22 cellular contexts compared by ENCODE assay signal in the genomic region with DNA sequence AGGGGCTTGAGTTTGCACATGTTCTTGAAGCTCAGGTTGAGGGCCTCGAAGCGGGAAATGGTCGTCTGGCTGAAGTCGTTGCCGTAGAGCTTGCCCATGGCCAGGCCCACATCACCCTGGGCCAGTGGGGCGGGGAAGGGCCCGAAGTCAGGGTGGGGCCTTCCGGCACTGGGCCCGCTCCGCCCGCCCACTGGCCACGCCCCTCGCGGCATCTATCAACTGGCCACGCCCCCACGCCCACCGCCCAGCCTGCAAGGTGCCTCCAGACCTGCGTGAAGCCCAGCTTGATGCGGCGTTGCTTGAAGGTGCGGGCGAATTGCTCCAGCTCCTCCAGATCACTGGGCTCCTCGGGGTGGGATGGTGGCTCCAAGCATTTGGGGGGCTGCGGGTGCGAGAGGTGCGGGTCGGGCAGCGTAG. TPM values are rescaled to one million over a fixed set of nuclear protein-coding genes. Genes with fewer than 3 reads are reported as not detected.
DNase-seq lines count a peak whose midpoint lies in the region; ATAC-seq and TF ChIP-seq lines count a peak whose summit lies in the region.
"Had no signal": no experiment of that assay in that cellular context is flagged by ENCODE, and none has a peak within 500 bp of the region (broad histone marks: within the 10 kb centered on the region; RNA-seq: fewer than 3 reads in every experiment).

No MANE protein-coding gene starts in this region.

- H3K4me1 ChIP-seq in esophagus muscularis mucosa (peaks cover 11 to 46% (median 42%) of the 10 kb centered on the region in 4 donors), lower lobe of right lung (no peaks in the 10 kb centered on the region), vagina (peaks cover 14% of the 10 kb centered on the region)

- peaks cover 6% of the 10 kb centered on the region for H3K4me1 Mint-ChIP-seq in activated CD4-positive, alpha-beta memory T cell treated with anti-CD3 and anti-CD28 coated beads for 36 hours (ENCODE audit: low read depth)
- peaks cover 8% of the 10 kb centered on the region for H3K4me1 Mint-ChIP-seq in activated CD4-positive, alpha-beta memory T cell treated with anti-CD3 and anti-CD28 coated beads, Interleukin-2, amount 10 ng/mL, durations not matched to agents 7 days and 5 days

- H3K9me3 Mint-ChIP-seq in activated CD4-positive, alpha-beta memory T cell treated with anti-CD3 and anti-CD28 coated beads for 36 hours, result no peaks in the 10 kb centered on the region
- no peaks in the 10 kb centered on the region for H3K9me3 Mint-ChIP-seq in activated CD4-positive, alpha-beta memory T cell treated with anti-CD3 and anti-CD28 coated beads, Interleukin-2, amount 10 ng/mL, durations not matched to agents 7 days and 5 days
- H3K9me3 Mint-ChIP-seq: activated T-cell treated with anti-CD3 and anti-CD28 coated beads, Interleukin-2, amount 50 U/mL, for 4 hours; stimulated activated effector memory CD8-positive, alpha-beta T cell treated with anti-CD3 and anti-CD28 coated beads, Interleukin-12 subunit alpha, Interleukin-12 subunit beta, amount 100 ng/mL, for 72 hours had no signal

- H3K4me3 Mint-ChIP-seq in activated CD4-positive, alpha-beta memory T cell treated with anti-CD3 and anti-CD28 coated beads for 36 hours, result no peak overlapping the region
- no peak overlapping the region for H3K4me3 Mint-ChIP-seq in activated CD4-positive, alpha-beta memory T cell treated with anti-CD3 and anti-CD28 coated beads, Interleukin-2, amount 10 ng/mL, durations not matched to agents 7 days and 5 days
- H3K4me3 Mint-ChIP-seq: activated T-cell treated with anti-CD3 and anti-CD28 coated beads, Interleukin-2, amount 50 U/mL, for 4 hours; B cell; stimulated activated effector memory CD8-positive, alpha-beta T cell treated with anti-CD3 and anti-CD28 coated beads, Interleukin-12 subunit alpha, Interleukin-12 subunit beta, amount 100 ng/mL, for 72 hours had no signal

- WGBS in esophagus muscularis mucosa, result 21% methylated on average over 18 of the region's 28 CpGs

- intact Hi-C loops in activated CD4-positive, alpha-beta memory T cell treated with anti-CD3 and anti-CD28 coated beads for 36 hours (cut with micrococcal nuclease), result no loop called here
- intact Hi-C loops in esophagus muscularis mucosa (cut with DNase I) (no loop called here), lower lobe of right lung (cut with DNase I) (no loop called here), vagina (cut with DNase I) (no loop called here)

- H3K36me3 ChIP-seq in esophagus muscularis mucosa (peaks cover 0 to 8% (median 2%) of the 10 kb centered on the region in 4 donors), lower lobe of right lung (peaks cover 8% of the 10 kb centered on the region), vagina (no peaks in the 10 kb centered on the region)
- H3K36me3 ChIP-seq: neutrophil had no signal

- H3K4me3 ChIP-seq in esophagus muscularis mucosa (peak overlapping the region; percentile 43 to 54 (median 52)), lower lobe of right lung (no peak overlapping the region), vagina (peak overlapping the region; percentile 21 to 39)

- no peak for TF ChIP-seq EP300 in esophagus muscularis mucosa (IDR thresholded peaks at IDR 0.05)

- H3K27ac Mint-ChIP-seq in activated CD4-positive, alpha-beta memory T cell treated with anti-CD3 and anti-CD28 coated beads for 36 hours, result no peak overlapping the region
- H3K27ac Mint-ChIP-seq in activated CD4-positive, alpha-beta memory T cell treated with anti-CD3 and anti-CD28 coated beads, Interleukin-2, amount 10 ng/mL, durations not matched to agents 7 days and 5 days, result no peak overlapping the region
- H3K27ac Mint-ChIP-seq: B cell had no signal

- TF ChIP-seq CTCF in esophagus muscularis mucosa (IDR thresholded peaks at IDR 0.05), result no peak
- no peak for TF ChIP-seq CTCF in lower lobe of right lung (IDR thresholded peaks at IDR 0.05)
- no peak for TF ChIP-seq CTCF in vagina (IDR thresholded peaks at IDR 0.05)

- ATAC-seq in lower lobe of right lung (no peak), GM18517 (IDR thresholded peaks at IDR 0.05; ENCODE audit: unreplicated experiment) (no peak)
- ATAC-seq: activated T-cell treated with anti-CD3 and anti-CD28 coated beads, Interleukin-2, amount 50 U/mL, for 4 hours; right cardiac atrium; stimulated activated effector memory CD8-positive, alpha-beta T cell treated with anti-CD3 and anti-CD28 coated beads, Interleukin-12 subunit alpha, Interleukin-12 subunit beta, amount 100 ng/mL, for 72 hours had no signal

- H3K27ac ChIP-seq in esophagus muscularis mucosa (replicated peaks in 1 of 4), result peak overlapping the region; percentile 39 to 77 (median 66)
- no peak overlapping the region for H3K27ac ChIP-seq in lower lobe of right lung
- no peak overlapping the region for H3K27ac ChIP-seq in vagina
- H3K27ac ChIP-seq: neutrophil had no signal

- no peaks in the 10 kb centered on the region for H3K9me3 ChIP-seq in esophagus muscularis mucosa
- H3K9me3 ChIP-seq in lower lobe of right lung, result no peaks in the 10 kb centered on the region
- H3K9me3 ChIP-seq in vagina, result no peaks in the 10 kb centered on the region
- H3K9me3 ChIP-seq: neutrophil had no signal

- H3K36me3 Mint-ChIP-seq in activated CD4-positive, alpha-beta memory T cell treated with anti-CD3 and anti-CD28 coated beads for 36 hours, result peaks cover 53% of the 10 kb centered on the region
- peaks cover 37% of the 10 kb centered on the region for H3K36me3 Mint-ChIP-seq in activated CD4-positive, alpha-beta memory T cell treated with anti-CD3 and anti-CD28 coated beads, Interleukin-2, amount 10 ng/mL, durations not matched to agents 7 days and 5 days (ENCODE audit: low read depth)

- CTCF ChIA-PET in activated CD4-positive, alpha-beta memory T cell treated with anti-CD3 and anti-CD28 coated beads for 36 hours (lab: Charles Lee), result no interaction called here
- CTCF ChIA-PET in activated CD4-positive, alpha-beta memory T cell treated with anti-CD3 and anti-CD28 coated beads, Interleukin-2, amount 10 ng/mL, durations not matched to agents 7 days and 5 days (lab: Charles Lee), result no interaction called here

- H3K27me3 Mint-ChIP-seq in activated CD4-positive, alpha-beta memory T cell treated with anti-CD3 and anti-CD28 coated beads for 36 hours, result no peaks in the 10 kb centered on the region
- no peaks in the 10 kb centered on the region for H3K27me3 Mint-ChIP-seq in activated CD4-positive, alpha-beta memory T cell treated with anti-CD3 and anti-CD28 coated beads, Interleukin-2, amount 10 ng/mL, durations not matched to agents 7 days and 5 days
- H3K27me3 Mint-ChIP-seq: B cell had no signal

- POLR2A ChIA-PET in activated CD4-positive, alpha-beta memory T cell treated with anti-CD3 and anti-CD28 coated beads for 36 hours (lab: Charles Lee), result no interaction called here
- POLR2A ChIA-PET in activated CD4-positive, alpha-beta memory T cell treated with anti-CD3 and anti-CD28 coated beads, Interleukin-2, amount 10 ng/mL, durations not matched to agents 7 days and 5 days (lab: Charles Lee), result no interaction called here

- H3K27me3 ChIP-seq in esophagus muscularis mucosa (peaks cover 0 to 8% (median 2%) of the 10 kb centered on the region in 4 donors), lower lobe of right lung (ENCODE audit: low read depth) (peaks cover 16% of the 10 kb centered on the region), vagina (no peaks in the 10 kb centered on the region)
- H3K27me3 ChIP-seq: neutrophil had no signal

- peak; percentile 20 for DNase-seq in activated CD4-positive, alpha-beta memory T cell treated with anti-CD3 and anti-CD28 coated beads for 36 hours
- no peak for DNase-seq in activated CD4-positive, alpha-beta memory T cell treated with anti-CD3 and anti-CD28 coated beads, Interleukin-2, amount 10 ng/mL, durations not matched to agents 7 days and 5 days
- DNase-seq in esophagus muscularis mucosa (ENCODE audit: extremely low spot score) (no peak), lower lobe of right lung (peak; percentile 42), vagina (ENCODE audit: extremely low spot score in 2 of 2) (no peak), NCI-H1092 treated with DMSO at 0.1 percent for 48 hours (lab: John Stamatoyannopoulos, UW) (no peak)
- no peak for DNase-seq in activated CD4-positive, CD25-positive, alpha-beta regulatory T cell treated with anti-CD3 and anti-CD28 coated beads, Interleukin-2, amount 50 U/mL, for 72 hours
- DNase-seq: activated naive CD4-positive, alpha-beta T cell treated with anti-CD3 and anti-CD28 coated beads, Interleukin-2, amount 50 U/mL, for 16 hours; activated T-cell treated with anti-CD3 and anti-CD28 coated beads, Interleukin-2, amount 50 U/mL, for 4 hours; aorta; cerebellar nuclear complex; DND-41; effector memory CD4-positive, alpha-beta T cell; NCI-H1092; NCI-H510A treated with DMSO at 0.1 percent for 48 hours; right cardiac atrium; trophoblast cell had no signal

- TF ChIP-seq POLR2A in esophagus muscularis mucosa (IDR thresholded peaks at IDR 0.05; ENCODE audit: low read depth) (no peak), vagina (IDR thresholded peaks at IDR 0.05) (no peak)

RNA-seq across cellular contexts. Expression of a gene that starts 19.9 kb away (rescaled TPM):
- total RNA-seq in activated CD4-positive, alpha-beta memory T cell treated with anti-CD3 and anti-CD28 coated beads for 36 hours, result 10 to 100 TPM; 12.2 to 13.2 TPM
- total RNA-seq in activated CD4-positive, alpha-beta memory T cell treated with anti-CD3 and anti-CD28 coated beads, Interleukin-2, amount 10 ng/mL, durations not matched to agents 7 days and 5 days, result 10 to 100 TPM; 14.3 to 14.5 TPM
- total RNA-seq in esophagus muscularis mucosa (10 to 100 TPM; 15.0 to 28.4 (median 21.7) TPM), lower lobe of right lung (11.8 TPM), vagina (26.5 TPM)

RNA-seq across cellular contexts. Expression of a gene that starts 25.8 kb away (rescaled TPM):
- under 1 TPM; 0.73 to 0.90 TPM for total RNA-seq in activated CD4-positive, alpha-beta memory T cell treated with anti-CD3 and anti-CD28 coated beads for 36 hours
- under 1 TPM; 0.38 to 0.68 TPM for total RNA-seq in activated CD4-positive, alpha-beta memory T cell treated with anti-CD3 and anti-CD28 coated beads, Interleukin-2, amount 10 ng/mL, durations not matched to agents 7 days and 5 days
- total RNA-seq in esophagus muscularis mucosa, result 10 to 100 TPM in 2 of 4 donors, 1 to 10 TPM in 2; 8.6 to 27.6 (median 13.8) TPM
- 0.41 TPM for total RNA-seq in lower lobe of right lung
- 2.5 TPM for total RNA-seq in vagina

RNA-seq across cellular contexts. Expression of a gene that starts 36.4 kb away (rescaled TPM):
- 10 to 100 TPM; 55.6 to 57.3 TPM for total RNA-seq in activated CD4-positive, alpha-beta memory T cell treated with anti-CD3 and anti-CD28 coated beads for 36 hours
- total RNA-seq in activated CD4-positive, alpha-beta memory T cell treated with anti-CD3 and anti-CD28 coated beads, Interleukin-2, amount 10 ng/mL, durations not matched to agents 7 days and 5 days, result 10 to 100 TPM; 31.3 to 35.8 TPM
- total RNA-seq in esophagus muscularis mucosa, result 1 to 10 TPM in 3 of 4 donors, under 1 TPM in 1; 0.52 to 2.5 (median 1.5) TPM
- 6.1 TPM for total RNA-seq in lower lobe of right lung
- 0.74 TPM for total RNA-seq in vagina
- total RNA-seq: A172 had no signal

Comparison
In these comparisons a context has a peak if more than half of its experiments do, and no peak if none do; other contexts are left out.
1. DNase-seq: peak in activated CD4-positive, alpha-beta memory T cell treated with anti-CD3 and anti-CD28 coated beads for 36 hours (single experiment) and lower lobe of right lung (single experiment); none in activated CD4-positive, alpha-beta memory T cell treated with anti-CD3 and anti-CD28 coated beads, Interleukin-2, amount 10 ng/mL, durations not matched to agents 7 days and 5 days (single experiment), esophagus muscularis mucosa (single experiment), vagina (0 of 2), NCI-H1092 treated with DMSO at 0.1 percent for 48 hours (single experiment) and activated CD4-positive, CD25-positive, alpha-beta regulatory T cell treated with anti-CD3 and anti-CD28 coated beads, Interleukin-2, amount 50 U/mL, for 72 hours (single experiment).
2. H3K27ac ChIP-seq: peak in esophagus muscularis mucosa (4 of 4); none in lower lobe of right lung (single experiment) and vagina (single experiment).